20 cellular contexts compared by ENCODE assay signal in the genomic region with DNA sequence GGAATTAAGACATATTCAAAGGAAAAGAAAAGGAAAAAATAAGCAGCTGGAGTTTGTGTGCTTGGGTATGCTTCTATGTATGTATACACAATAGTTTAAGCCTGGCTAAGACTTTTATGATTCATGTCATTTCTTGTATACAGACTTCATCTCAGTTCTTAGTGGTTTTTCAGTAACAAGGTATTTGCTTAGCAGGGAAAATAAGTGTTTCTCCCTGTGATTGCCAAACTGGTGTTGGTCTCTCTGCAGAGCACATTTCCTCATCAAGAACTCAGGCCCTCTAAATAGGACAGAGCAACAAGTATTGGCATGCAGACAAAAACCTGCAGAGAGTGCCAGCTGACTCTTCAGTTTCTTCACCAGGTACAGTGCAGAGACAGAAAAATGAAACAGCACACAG.
DNase-seq lines count a peak whose midpoint lies in the region; ATAC-seq and TF ChIP-seq lines count a peak whose summit lies in the region.
"Had no signal": no experiment of that assay in that cellular context is flagged by ENCODE, and none has a peak within 500 bp of the region (broad histone marks: within the 10 kb centered on the region; RNA-seq: fewer than 3 reads in every experiment).

No MANE protein-coding gene starts in this region.

- H3K4me3 ChIP-seq in AG10803 (ENCODE audit: low read length) (no peak overlapping the region), lower lobe of right lung (no peak overlapping the region)
- H3K4me3 ChIP-seq: PC-9, uterus had no signal

- no peaks in the 10 kb centered on the region for H3K36me3 ChIP-seq in lower lobe of right lung
- H3K36me3 ChIP-seq: BE2C, uterus had no signal

- peaks cover 10% of the 10 kb centered on the region for H3K4me1 ChIP-seq in lower lobe of right lung
- H3K4me1 ChIP-seq: BE2C had no signal

- H3K9me3 ChIP-seq in lower lobe of right lung = no peaks in the 10 kb centered on the region
- H3K9me3 ChIP-seq: BE2C, uterus had no signal

- H3K27ac ChIP-seq in lower lobe of right lung = no peak overlapping the region
- H3K27ac ChIP-seq: PC-9, uterus, VCaP had no signal

- ATAC-seq in lower lobe of right lung = peak; percentile 84 to 86
- no peak for ATAC-seq in activated CD4-positive, alpha-beta T cell treated with anti-CD3 and anti-CD28 coated beads for 36 hours

- TF ChIP-seq CTCF in AG10803 (conservative IDR thresholded peaks at IDR 0.05; ENCODE audit: low read length) (no peak), lower lobe of right lung (IDR thresholded peaks at IDR 0.05) (no peak)

- no peaks in the 10 kb centered on the region for H3K36me3 Mint-ChIP-seq in activated CD4-positive, alpha-beta T cell treated with anti-CD3 and anti-CD28 coated beads for 36 hours (ENCODE audit: low read depth)
- H3K36me3 Mint-ChIP-seq: IgD-negative memory B cell had no signal

- POLR2A ChIA-PET in activated CD4-positive, alpha-beta T cell treated with anti-CD3 and anti-CD28 coated beads for 36 hours (lab: Charles Lee) = no interaction called here

- no peaks in the 10 kb centered on the region for H3K27me3 Mint-ChIP-seq in activated CD4-positive, alpha-beta T cell treated with anti-CD3 and anti-CD28 coated beads for 36 hours
- H3K27me3 Mint-ChIP-seq: IgD-negative memory B cell had no signal

- H3K4me1 Mint-ChIP-seq in activated CD4-positive, alpha-beta T cell treated with anti-CD3 and anti-CD28 coated beads for 36 hours = no peaks in the 10 kb centered on the region
- H3K4me1 Mint-ChIP-seq: IgD-negative memory B cell had no signal

- intact Hi-C loops in lower lobe of right lung (cut with DNase I) = no loop called here
- intact Hi-C loops in activated CD4-positive, alpha-beta T cell treated with anti-CD3 and anti-CD28 coated beads for 36 hours (cut with DNase I, micrococcal nuclease) = loop anchor here in 1 of 2 experiments (2.0 kb wide), 1 partner anchor 20 kb away; no protein-coding TSS in a partner anchor

- DNase-seq in AG10803 (ENCODE audit: low read depth) (peak; percentile 63), LHCN-M2 (ENCODE audit: low read depth) (peak; percentile 32), dedifferentiated amniotic fluid mesenchymal stem cell (ENCODE audit: extremely low spot score) (peak; percentile 15), lower lobe of right lung (no peak), HuH-7 (ENCODE audit: low spot score) (no peak)
- no peak for DNase-seq in central memory CD4-positive, alpha-beta T cell
- DNase-seq in activated CD4-positive, alpha-beta T cell treated with anti-CD3 and anti-CD28 coated beads for 36 hours = no peak
- DNase-seq in stimulated activated CD4-positive, alpha-beta T cell treated with anti-CD3 and anti-CD28 coated beads, Interleukin-1b, Interleukin-23, amount 100 ng/mL, for 48 hours = no peak
- DNase-seq: activated gamma-delta T cell treated with Interleukin-2 at 50 U/mL for 16 hours; BE2C; DMS 273 treated with DMSO at 0.1 percent for 48 hours; foreskin fibroblast; H7; NCI-H1092 treated with DMSO at 0.1 percent for 48 hours; PC-9; small intestine; stimulated activated naive CD4-positive, alpha-beta T cell treated with Interleukin-2 at 50 U/mL for 16 hours; uterus had no signal

- no peak overlapping the region for H3K27ac Mint-ChIP-seq in activated CD4-positive, alpha-beta T cell treated with anti-CD3 and anti-CD28 coated beads for 36 hours
- H3K27ac Mint-ChIP-seq: IgD-negative memory B cell had no signal

- CTCF ChIA-PET in activated CD4-positive, alpha-beta T cell treated with anti-CD3 and anti-CD28 coated beads for 36 hours (lab: Charles Lee) = no interaction called here

- H3K9me3 Mint-ChIP-seq in activated CD4-positive, alpha-beta T cell treated with anti-CD3 and anti-CD28 coated beads for 36 hours (ENCODE audit: low read depth) = no peaks in the 10 kb centered on the region

- H3K27me3 ChIP-seq in lower lobe of right lung (ENCODE audit: low read depth) = no peaks in the 10 kb centered on the region
- H3K27me3 ChIP-seq: BE2C, uterus had no signal

- H3K4me3 Mint-ChIP-seq in activated CD4-positive, alpha-beta T cell treated with anti-CD3 and anti-CD28 coated beads for 36 hours = no peak overlapping the region
- H3K4me3 Mint-ChIP-seq: IgD-negative memory B cell had no signal

Comparison
In these comparisons a context has a peak if more than half of its experiments do, and no peak if none do; other contexts are left out.
1. DNase-seq: peak in AG10803 (single experiment), LHCN-M2 (single experiment) and dedifferentiated amniotic fluid mesenchymal stem cell (single experiment); none in lower lobe of right lung (single experiment), central memory CD4-positive, alpha-beta T cell (single experiment), activated CD4-positive, alpha-beta T cell treated with anti-CD3 and anti-CD28 coated beads for 36 hours (single experiment), stimulated activated CD4-positive, alpha-beta T cell treated with anti-CD3 and anti-CD28 coated beads, Interleukin-1b, Interleukin-23, amount 100 ng/mL, for 48 hours (single experiment) and HuH-7 (single experiment).